Comparison of ENCODE assay signal across 1 cellular context in the genomic region with DNA sequence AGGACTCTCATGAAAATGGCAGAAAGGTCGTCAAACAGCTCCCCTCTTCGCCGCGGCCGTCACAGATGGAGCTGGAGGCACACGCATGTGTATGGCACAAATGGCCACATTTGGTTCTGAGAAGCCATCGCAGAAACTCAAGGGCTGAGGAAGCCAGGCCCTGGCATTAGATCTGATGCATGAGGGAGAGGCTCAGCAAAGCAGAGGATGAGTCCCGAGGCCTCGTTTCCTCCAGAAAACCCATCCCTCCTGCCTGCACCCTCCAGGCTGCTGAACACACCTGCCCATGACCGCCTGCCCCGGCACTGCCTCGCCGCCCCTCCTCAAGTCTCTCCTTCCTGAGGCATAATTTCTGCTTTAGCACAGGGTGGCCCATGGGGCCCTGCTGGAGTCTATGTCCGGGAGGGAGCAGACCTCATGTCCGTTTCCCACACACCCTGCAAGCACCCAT.
TF ChIP-seq lines count a peak whose summit lies in the region.

No MANE protein-coding gene starts in this region.

TF ChIP-seq in SK-N-SH treated with all-trans-retinoic acid at 6 μM for 48 hours, 23 proteins besides CTCF, POLR2A, EP300 and RAD21 (continued from another document):
- TF ChIP-seq, protein P1, sequence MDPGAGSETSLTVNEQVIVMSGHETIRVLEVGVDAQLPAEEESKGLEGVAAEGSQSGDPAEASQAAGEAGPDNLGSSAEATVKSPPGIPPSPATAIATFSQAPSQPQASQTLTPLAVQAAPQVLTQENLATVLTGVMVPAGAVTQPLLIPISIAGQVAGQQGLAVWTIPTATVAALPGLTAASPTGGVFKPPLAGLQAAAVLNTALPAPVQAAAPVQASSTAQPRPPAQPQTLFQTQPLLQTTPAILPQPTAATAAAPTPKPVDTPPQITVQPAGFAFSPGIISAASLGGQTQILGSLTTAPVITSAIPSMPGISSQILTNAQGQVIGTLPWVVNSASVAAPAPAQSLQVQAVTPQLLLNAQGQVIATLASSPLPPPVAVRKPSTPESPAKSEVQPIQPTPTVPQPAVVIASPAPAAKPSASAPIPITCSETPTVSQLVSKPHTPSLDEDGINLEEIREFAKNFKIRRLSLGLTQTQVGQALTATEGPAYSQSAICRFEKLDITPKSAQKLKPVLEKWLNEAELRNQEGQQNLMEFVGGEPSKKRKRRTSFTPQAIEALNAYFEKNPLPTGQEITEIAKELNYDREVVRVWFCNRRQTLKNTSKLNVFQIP (CRISPR knock-in tag; IDR thresholded peaks at IDR 0.05; ENCODE audit: borderline replicate concordance, low read depth), result no peak
